4 cellular contexts compared by ENCODE assay signal in genomic region chr2:205451901-205452300, GRCh38.
"Had no signal": no experiment of that assay in that cellular context is flagged by ENCODE, and none has a peak within 500 bp of the region (broad histone marks: within the 10 kb centered on the region; RNA-seq: fewer than 3 reads in every experiment).

No MANE protein-coding gene starts in this region.

- H3K4me3 ChIP-seq: GM23338 had no signal

- H3K9me3 Mint-ChIP-seq: GM23338, H9 had no signal

- H3K27ac Mint-ChIP-seq: GM23338, H9 had no signal

- H2AFZ ChIP-seq: GM23338 had no signal

- H3K4me3 Mint-ChIP-seq: GM23338, H9 had no signal

- H3K4me2 ChIP-seq: GM23338 had no signal

- DNase-seq: H9, HCEC 1CT, IMR-90 had no signal

- ATAC-seq: GM23338 had no signal
